In the genomic region with DNA sequence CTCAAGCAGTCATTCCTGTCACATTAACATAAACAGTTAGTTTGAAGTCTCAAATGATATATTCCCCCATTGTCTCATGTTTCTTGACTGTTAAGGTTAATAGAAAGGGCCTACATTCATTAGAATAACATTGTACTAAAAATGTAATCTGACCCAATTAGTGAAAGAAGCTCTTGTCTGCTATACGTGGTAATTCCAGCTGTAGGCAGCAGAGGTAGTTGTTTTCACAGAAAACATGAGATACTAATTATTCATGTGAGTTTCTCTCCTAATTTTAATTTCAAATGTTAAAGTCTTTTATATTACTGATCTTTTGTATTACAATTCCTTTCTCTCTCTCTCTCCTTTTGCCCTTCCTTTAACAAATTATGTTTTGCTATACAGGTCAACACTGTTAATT, we compare ENCODE assay signal across 8 cellular contexts. TPM values are rescaled to one million over a fixed set of nuclear protein-coding genes. Genes with fewer than 3 reads are reported as not detected.
DNase-seq lines count a peak whose midpoint lies in the region; ATAC-seq and TF ChIP-seq lines count a peak whose summit lies in the region.

No MANE protein-coding gene starts in this region.

- H3K4me3 ChIP-seq in SU-DHL-6 (ENCODE audit: insufficient read depth, low read length, poor library complexity, severe bottlenecking): no peak overlapping the region

- no peaks in the 10 kb centered on the region for H3K27me3 Mint-ChIP-seq in glutamatergic neuron (ENCODE audit: unreplicated experiment)

- ATAC-seq in HG02798 (IDR thresholded peaks at IDR 0.05; ENCODE audit: poor library complexity, unreplicated experiment) (no peak), HG03097 (IDR thresholded peaks at IDR 0.05; ENCODE audit: low FRiP score, unreplicated experiment) (no peak)

- no peaks in the 10 kb centered on the region for H3K27me3 ChIP-seq in SU-DHL-6 (ENCODE audit: low read length)

- H4K20me1 ChIP-seq in SU-DHL-6 (ENCODE audit: low read depth, low read length): no peaks in the 10 kb centered on the region

- DNase-seq in COLO829 (ENCODE audit: low spot score) (peak; percentile 22), HT-29 (ENCODE audit: low spot score) (peak; percentile 25), glutamatergic neuron (no peak)
- DNase-seq in stimulated activated naive CD4-positive, alpha-beta T cell treated with Interleukin-2 at 50 U/mL for 16 hours (lab: John Stamatoyannopoulos, UW): no peak
- no peak for DNase-seq in activated CD4-positive, alpha-beta T cell treated with anti-CD3 and anti-CD28 coated beads for 1 hour

- peak; percentile 49 for TF ChIP-seq CTCF in SU-DHL-6 (IDR thresholded peaks at IDR 0.05; ENCODE audit: insufficient read depth, low read length, poor library complexity, severe bottlenecking)
- TF ChIP-seq CTCF in glutamatergic neuron (IDR thresholded peaks at IDR 0.05; ENCODE audit: partially characterized antibody, unreplicated experiment): peak; percentile 21

- H3K9ac ChIP-seq in SU-DHL-6 (ENCODE audit: low read length): no peak overlapping the region

- no peaks in the 10 kb centered on the region for H3F3A ChIP-seq in SU-DHL-6 (ENCODE audit: insufficient read depth)

- no peaks in the 10 kb centered on the region for H3K4me1 Mint-ChIP-seq in glutamatergic neuron (ENCODE audit: low read depth, unreplicated experiment)

- no peak overlapping the region for H3K4me3 Mint-ChIP-seq in glutamatergic neuron (ENCODE audit: unreplicated experiment)

- no peak overlapping the region for H2AFZ ChIP-seq in SU-DHL-6 (ENCODE audit: low read depth, low read length, severe bottlenecking)

- no peak overlapping the region for H3K27ac Mint-ChIP-seq in glutamatergic neuron (ENCODE audit: unreplicated experiment)

- H3K9me2 ChIP-seq in SU-DHL-6 (replicated peaks; ENCODE audit: insufficient read depth, low read length): no peaks in the 10 kb centered on the region

- H3K36me3 Mint-ChIP-seq in glutamatergic neuron (ENCODE audit: unreplicated experiment): no peaks in the 10 kb centered on the region

- H3K27ac ChIP-seq in SU-DHL-6 (ENCODE audit: low read depth, low read length): no peak overlapping the region

- H3K9me3 ChIP-seq in SU-DHL-6 (ENCODE audit: insufficient read depth, low read length): no peaks in the 10 kb centered on the region

- peaks cover 1% of the 10 kb centered on the region for H3K9me3 Mint-ChIP-seq in glutamatergic neuron (ENCODE audit: unreplicated experiment)

- no peaks in the 10 kb centered on the region for H3K36me3 ChIP-seq in SU-DHL-6 (ENCODE audit: low read length)

- no peaks in the 10 kb centered on the region for H3K79me2 ChIP-seq in SU-DHL-6 (ENCODE audit: insufficient read depth, low read length)

- H3K4me2 ChIP-seq in SU-DHL-6 (ENCODE audit: low read depth, low read length, poor library complexity, severe bottlenecking): no peak overlapping the region

RNA-seq across cellular contexts. Expression of a gene that starts 26.0 kb away (rescaled TPM):
- total RNA-seq in HT-29 (2014; rRNA removed; shearing (Covaris generic)): 14.7 and 20.0 TPM in 2 replicates
- 14.3 TPM for total RNA-seq in glutamatergic neuron (ENCODE audit: unreplicated experiment)

RNA-seq across cellular contexts. Expression of a gene that starts 40.0 kb away (rescaled TPM):
- 10.9 and 12.7 TPM in 2 replicates for total RNA-seq in HT-29 (2014; rRNA removed; shearing (Covaris generic))
- 36.2 TPM for total RNA-seq in glutamatergic neuron (ENCODE audit: unreplicated experiment)

Comparison
In these comparisons a context has a peak if more than half of its experiments do, and no peak if none do; other contexts are left out.
1. DNase-seq: peak in COLO829 (single experiment) and HT-29 (single experiment); none in glutamatergic neuron (single experiment), stimulated activated naive CD4-positive, alpha-beta T cell treated with Interleukin-2 at 50 U/mL for 16 hours (single experiment) and activated CD4-positive, alpha-beta T cell treated with anti-CD3 and anti-CD28 coated beads for 1 hour (single experiment).